1 cellular context compared by ENCODE assay signal in the genomic region with DNA sequence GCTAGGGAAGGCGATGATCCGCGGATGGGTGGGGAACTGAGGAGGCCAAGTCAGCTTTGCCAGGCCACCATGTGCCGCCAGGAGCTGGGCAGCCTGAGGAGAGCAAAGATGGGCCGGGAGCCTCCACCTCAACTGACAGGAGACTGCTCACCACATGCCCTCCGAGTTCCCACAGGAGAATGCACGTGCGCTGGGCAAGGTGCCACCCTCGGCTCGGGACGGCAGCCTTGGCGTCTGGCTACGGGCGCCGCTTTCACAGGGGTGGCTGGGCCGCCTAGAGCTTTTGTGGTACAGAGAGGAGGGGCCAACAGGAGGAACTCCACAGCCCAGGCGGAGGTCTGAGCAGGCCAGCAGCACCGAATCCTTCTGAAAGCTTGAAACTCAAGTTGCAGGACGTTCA.
A peak's percentile ranks its signal among the peaks of the same experiment; 100 is the strongest.
TF ChIP-seq lines count a peak whose summit lies in the region.

No MANE protein-coding gene starts in this region.

TF ChIP-seq in HepG2, 621 proteins besides CTCF, POLR2A, EP300 and RAD21:
- TF ChIP-seq, protein P1, sequence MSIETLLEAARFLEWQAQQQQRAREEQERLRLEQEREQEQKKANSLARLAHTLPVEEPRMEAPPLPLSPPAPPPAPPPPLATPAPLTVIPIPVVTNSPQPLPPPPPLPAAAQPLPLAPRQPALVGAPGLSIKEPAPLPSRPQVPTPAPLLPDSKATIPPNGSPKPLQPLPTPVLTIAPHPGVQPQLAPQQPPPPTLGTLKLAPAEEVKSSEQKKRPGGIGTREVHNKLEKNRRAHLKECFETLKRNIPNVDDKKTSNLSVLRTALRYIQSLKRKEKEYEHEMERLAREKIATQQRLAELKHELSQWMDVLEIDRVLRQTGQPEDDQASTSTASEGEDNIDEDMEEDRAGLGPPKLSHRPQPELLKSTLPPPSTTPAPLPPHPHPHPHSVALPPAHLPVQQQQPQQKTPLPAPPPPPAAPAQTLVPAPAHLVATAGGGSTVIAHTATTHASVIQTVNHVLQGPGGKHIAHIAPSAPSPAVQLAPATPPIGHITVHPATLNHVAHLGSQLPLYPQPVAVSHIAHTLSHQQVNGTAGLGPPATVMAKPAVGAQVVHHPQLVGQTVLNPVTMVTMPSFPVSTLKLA (IDR thresholded peaks at IDR 0.05), result peak; percentile 39; the same call in 1 of the 2 replicates
- TF ChIP-seq, protein P2, sequence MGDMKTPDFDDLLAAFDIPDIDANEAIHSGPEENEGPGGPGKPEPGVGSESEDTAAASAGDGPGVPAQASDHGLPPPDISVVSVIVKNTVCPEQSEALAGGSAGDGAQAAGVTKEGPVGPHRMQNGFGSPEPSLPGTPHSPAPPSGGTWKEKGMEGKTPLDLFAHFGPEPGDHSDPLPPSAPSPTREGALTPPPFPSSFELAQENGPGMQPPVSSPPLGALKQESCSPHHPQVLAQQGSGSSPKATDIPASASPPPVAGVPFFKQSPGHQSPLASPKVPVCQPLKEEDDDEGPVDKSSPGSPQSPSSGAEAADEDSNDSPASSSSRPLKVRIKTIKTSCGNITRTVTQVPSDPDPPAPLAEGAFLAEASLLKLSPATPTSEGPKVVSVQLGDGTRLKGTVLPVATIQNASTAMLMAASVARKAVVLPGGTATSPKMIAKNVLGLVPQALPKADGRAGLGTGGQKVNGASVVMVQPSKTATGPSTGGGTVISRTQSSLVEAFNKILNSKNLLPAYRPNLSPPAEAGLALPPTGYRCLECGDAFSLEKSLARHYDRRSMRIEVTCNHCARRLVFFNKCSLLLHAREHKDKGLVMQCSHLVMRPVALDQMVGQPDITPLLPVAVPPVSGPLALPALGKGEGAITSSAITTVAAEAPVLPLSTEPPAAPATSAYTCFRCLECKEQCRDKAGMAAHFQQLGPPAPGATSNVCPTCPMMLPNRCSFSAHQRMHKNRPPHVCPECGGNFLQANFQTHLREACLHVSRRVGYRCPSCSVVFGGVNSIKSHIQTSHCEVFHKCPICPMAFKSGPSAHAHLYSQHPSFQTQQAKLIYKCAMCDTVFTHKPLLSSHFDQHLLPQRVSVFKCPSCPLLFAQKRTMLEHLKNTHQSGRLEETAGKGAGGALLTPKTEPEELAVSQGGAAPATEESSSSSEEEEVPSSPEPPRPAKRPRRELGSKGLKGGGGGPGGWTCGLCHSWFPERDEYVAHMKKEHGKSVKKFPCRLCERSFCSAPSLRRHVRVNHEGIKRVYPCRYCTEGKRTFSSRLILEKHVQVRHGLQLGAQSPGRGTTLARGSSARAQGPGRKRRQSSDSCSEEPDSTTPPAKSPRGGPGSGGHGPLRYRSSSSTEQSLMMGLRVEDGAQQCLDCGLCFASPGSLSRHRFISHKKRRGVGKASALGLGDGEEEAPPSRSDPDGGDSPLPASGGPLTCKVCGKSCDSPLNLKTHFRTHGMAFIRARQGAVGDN (CRISPR knock-in tag; IDR thresholded peaks at IDR 0.05), result 0 out of 2 replicates have a peak, but pooled peaks have one; percentile 14
- TF ChIP-seq ZNF792 (CRISPR knock-in tag; IDR thresholded peaks at IDR 0.05), result no peak
